14 cellular contexts compared by ENCODE assay signal in the genomic region with DNA sequence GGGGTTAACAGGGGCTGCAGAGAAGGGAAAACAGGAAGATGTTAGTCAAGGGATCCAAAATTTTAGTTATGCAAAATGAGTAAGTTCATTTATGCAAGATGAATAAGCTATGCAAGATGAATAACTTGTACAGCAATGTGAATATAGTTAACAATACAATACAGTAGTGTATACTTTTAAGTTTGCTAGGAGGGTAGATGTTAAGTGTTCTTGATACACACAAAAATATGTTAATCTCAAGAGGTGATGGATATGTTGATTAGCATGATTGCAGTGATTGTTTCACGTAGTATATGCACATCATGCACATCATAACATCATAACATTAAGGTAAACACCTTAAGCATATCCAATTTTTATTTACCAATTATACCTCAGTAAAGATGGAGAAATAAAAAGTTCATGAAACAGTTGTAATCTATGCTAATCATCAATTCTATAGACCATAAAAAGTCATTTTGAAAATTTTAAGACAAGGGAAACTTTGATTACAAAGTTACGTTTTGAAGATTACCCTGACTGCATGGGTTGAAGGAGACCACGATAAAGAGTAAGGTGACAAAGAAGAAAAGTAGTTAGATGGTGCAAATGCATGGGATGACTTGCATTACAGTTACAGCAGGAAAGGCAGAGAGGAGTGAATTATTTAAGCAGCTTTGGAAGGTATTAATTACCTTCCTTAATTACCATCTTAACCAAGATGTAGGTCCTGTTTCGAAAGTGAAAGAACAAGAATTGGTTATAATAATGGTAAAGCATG.
"Had no signal": no experiment of that assay in that cellular context is flagged by ENCODE, and none has a peak within 500 bp of the region (broad histone marks: within the 10 kb centered on the region; RNA-seq: fewer than 3 reads in every experiment).

No MANE protein-coding gene starts in this region.

- H3K27me3 Mint-ChIP-seq: activated CD4-positive, alpha-beta T cell treated with anti-CD3 and anti-CD28 coated beads, Interleukin-2, amount 10 ng/mL, durations not matched to agents 24 days and 14 days; activated naive CD4-positive, alpha-beta T cell treated with anti-CD3 and anti-CD28 coated beads, Interleukin-2, amount 10 ng/mL, durations not matched to agents 7 days and 5 days had no signal

- H3K4me3 ChIP-seq: body of pancreas, stomach, thoracic aorta had no signal

- H3K36me3 ChIP-seq: thoracic aorta had no signal

- H3K4me3 Mint-ChIP-seq: activated CD4-positive, alpha-beta T cell treated with anti-CD3 and anti-CD28 coated beads, Interleukin-2, amount 10 ng/mL, durations not matched to agents 24 days and 14 days; activated naive CD4-positive, alpha-beta T cell treated with anti-CD3 and anti-CD28 coated beads, Interleukin-2, amount 10 ng/mL, durations not matched to agents 7 days and 5 days had no signal

- H3K27me3 ChIP-seq: body of pancreas, stomach had no signal

- ATAC-seq: body of pancreas, esophagus mucosa had no signal

- H3K4me1 ChIP-seq: body of pancreas, stomach had no signal

- H3K9me3 ChIP-seq: body of pancreas, stomach, thoracic aorta had no signal

- DNase-seq: activated CD4-positive, alpha-beta T cell treated with anti-CD3 and anti-CD28 coated beads, Interleukin-2, amount 10 ng/mL, durations not matched to agents 24 days and 14 days; activated naive CD4-positive, alpha-beta T cell treated with anti-CD3 and anti-CD28 coated beads, Interleukin-2, amount 10 ng/mL, durations not matched to agents 7 days and 5 days; amniotic stem cell; body of pancreas; dermis blood vessel endothelial cell; hypothalamus; kidney glomerular epithelial cell; mesendoderm; stimulated activated CD4-positive, alpha-beta T cell treated with anti-CD3 and anti-CD28 coated beads, Interleukin-2, amount 100 ng/mL, for 48 hours; stomach had no signal

- H3K27ac ChIP-seq: body of pancreas, stomach, thoracic aorta, VCaP had no signal

- H3K27ac Mint-ChIP-seq: activated CD4-positive, alpha-beta T cell treated with anti-CD3 and anti-CD28 coated beads, Interleukin-2, amount 10 ng/mL, durations not matched to agents 24 days and 14 days; activated naive CD4-positive, alpha-beta T cell treated with anti-CD3 and anti-CD28 coated beads, Interleukin-2, amount 10 ng/mL, durations not matched to agents 7 days and 5 days; activated T-helper 2 cell treated with anti-CD3 and anti-CD28 coated beads, Interferon-gamma antibody, Interleukin-2, Interleukin-4, amounts not matched to agents 10 μg/mL and 5 μg/mL and 100 μg/mL, durations not matched to agents 14 hours and 24 hours and 36 hours had no signal

- H3K9me3 Mint-ChIP-seq: activated CD4-positive, alpha-beta T cell treated with anti-CD3 and anti-CD28 coated beads, Interleukin-2, amount 10 ng/mL, durations not matched to agents 24 days and 14 days; activated naive CD4-positive, alpha-beta T cell treated with anti-CD3 and anti-CD28 coated beads, Interleukin-2, amount 10 ng/mL, durations not matched to agents 7 days and 5 days; activated T-helper 2 cell treated with anti-CD3 and anti-CD28 coated beads, Interferon-gamma antibody, Interleukin-2, Interleukin-4, amounts not matched to agents 10 μg/mL and 5 μg/mL and 100 μg/mL, durations not matched to agents 14 hours and 24 hours and 36 hours had no signal
